In the genomic region with DNA sequence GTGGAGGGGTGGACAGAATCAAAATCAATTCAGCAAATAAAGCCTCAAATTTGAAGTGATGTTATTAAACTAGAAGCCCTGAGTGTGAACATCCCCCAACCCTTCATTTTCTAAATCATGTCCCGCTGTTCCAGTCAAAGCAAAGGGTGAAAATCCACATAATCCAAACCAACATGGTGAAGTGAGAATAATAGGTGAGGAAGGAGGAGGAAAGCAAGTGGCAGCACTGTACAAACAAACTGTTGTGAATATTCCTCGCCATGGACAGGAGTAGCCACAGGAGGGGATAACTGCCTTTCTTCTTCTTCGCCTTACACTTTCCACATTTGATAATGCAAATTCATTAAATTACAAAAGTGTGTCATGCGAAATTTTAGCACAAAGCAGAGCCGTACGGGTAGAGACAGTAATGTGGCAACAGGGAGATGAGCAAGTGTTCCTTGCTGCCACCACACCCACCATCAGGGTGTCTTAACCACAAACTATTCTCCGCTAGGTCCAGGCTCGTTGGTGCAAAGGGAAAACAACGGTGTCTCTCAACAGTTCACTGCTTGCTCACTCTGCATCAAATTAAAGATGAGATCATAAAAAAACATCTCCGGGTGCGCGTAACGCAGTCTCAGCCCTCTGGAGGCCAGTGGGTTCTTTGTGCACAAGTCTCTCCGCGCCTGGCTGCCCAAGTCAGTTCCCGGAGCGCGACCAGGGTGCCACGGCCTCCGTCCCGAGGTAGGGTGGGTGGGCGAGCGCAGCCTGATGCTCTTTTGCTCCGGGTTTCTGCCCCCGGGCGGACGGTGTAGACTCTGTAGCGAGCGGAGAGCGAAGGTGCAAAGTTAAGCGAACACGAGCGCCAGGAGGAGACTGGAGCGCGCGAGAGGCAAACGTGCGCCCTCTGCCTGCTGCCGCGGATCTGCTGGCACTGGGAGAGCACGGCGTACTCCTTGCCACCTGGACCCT, we compare ENCODE assay signal across 8 cellular contexts. TPM values are rescaled to one million over a fixed set of nuclear protein-coding genes. Genes with fewer than 3 reads are reported as not detected.
DNase-seq lines count a peak whose midpoint lies in the region; ATAC-seq and TF ChIP-seq lines count a peak whose summit lies in the region.

No MANE protein-coding gene starts in this region.

- no peaks in the 10 kb centered on the region for H3K36me3 Mint-ChIP-seq in brain

- H3K4me3 ChIP-seq in iPS-11a (ENCODE audit: low read depth, low read length) (peak overlapping the region; percentile 46), sigmoid colon (peak overlapping the region; percentile 37 to 49 (median 44))

- H3K27me3 ChIP-seq in sigmoid colon, result peaks cover 0 to 13% (median 0%) of the 10 kb centered on the region in 3 donors

- H3K4me1 Mint-ChIP-seq in brain, result peaks cover 78% of the 10 kb centered on the region

- H3K9me3 Mint-ChIP-seq in brain, result peaks cover 0 to 4% (median 0%) of the 10 kb centered on the region in 5 experiments

- TF ChIP-seq POLR2A in sigmoid colon (IDR thresholded peaks at IDR 0.05), result no peak

- peak; percentile 78 for TF ChIP-seq CTCF in AG09319 (IDR thresholded peaks at IDR 0.05; ENCODE audit: low read depth, low read length)
- peak; percentile 74 to 85 for TF ChIP-seq CTCF in brain (conservative IDR thresholded peaks at IDR 0.05)
- peak in 3 of 4 experiments; percentile 29 to 58 (median 35) for TF ChIP-seq CTCF in sigmoid colon (IDR thresholded peaks at IDR 0.05)

- peak overlapping the region; percentile 91 to 98 (median 94) for H3K4me3 Mint-ChIP-seq in brain

- H3K36me3 ChIP-seq in sigmoid colon, result no peaks in the 10 kb centered on the region

- peaks cover 0 to 10% (median 4%) of the 10 kb centered on the region in 4 donors for H3K4me1 ChIP-seq in sigmoid colon

- H3K27ac Mint-ChIP-seq in brain, result peak overlapping the region; percentile 93 to 96 (median 96)

- TF ChIP-seq EP300 in sigmoid colon (IDR thresholded peaks at IDR 0.05), result no peak

- DNase-seq in AG09319 (ENCODE audit: extremely low read depth, low read depth), result no peak
- DNase-seq in OCI-M1 (lab: John Stamatoyannopoulos, UW), result peak; percentile 81
- peak; percentile 76 for DNase-seq in sigmoid colon

- 5% methylated on average over 42 of the region's 42 CpGs for WGBS in sigmoid colon, 2 donors

- ATAC-seq in GM18867 (IDR thresholded peaks at IDR 0.05; ENCODE audit: unreplicated experiment), result peak; percentile 95
- ATAC-seq in HG03066 (IDR thresholded peaks at IDR 0.05; ENCODE audit: low read depth, unreplicated experiment), result peak; percentile 86
- no peak for ATAC-seq in HG02870 (IDR thresholded peaks at IDR 0.05; ENCODE audit: unreplicated experiment)

- H3K27ac ChIP-seq in sigmoid colon, result peak overlapping the region; percentile 5 to 75 (median 42)

- no peaks in the 10 kb centered on the region for H3K9me3 ChIP-seq in sigmoid colon

- intact Hi-C loops in sigmoid colon (cut with DNase I), result loop anchor here (10.0 kb wide), 1 partner anchor 909 kb away; no protein-coding TSS in a partner anchor

- no peaks in the 10 kb centered on the region for H3K27me3 Mint-ChIP-seq in brain

RNA-seq across cellular contexts. Expression of a gene that starts 6.7 kb away (rescaled TPM):
- polyA plus RNA-seq in brain (ENCODE audit: insufficient read depth, low read depth, low replicate concordance) (0.44 TPM), sigmoid colon (1 to 10 TPM in 1 of 3 donors, under 1 TPM in 1, not detected in 1; under 0.01 to 1.6 TPM)
- total RNA-seq in sigmoid colon, result 10 to 100 TPM; 12.7 to 23.5 (median 16.6) TPM
